ENCODE assay signal across 17 cellular contexts in the genomic region with DNA sequence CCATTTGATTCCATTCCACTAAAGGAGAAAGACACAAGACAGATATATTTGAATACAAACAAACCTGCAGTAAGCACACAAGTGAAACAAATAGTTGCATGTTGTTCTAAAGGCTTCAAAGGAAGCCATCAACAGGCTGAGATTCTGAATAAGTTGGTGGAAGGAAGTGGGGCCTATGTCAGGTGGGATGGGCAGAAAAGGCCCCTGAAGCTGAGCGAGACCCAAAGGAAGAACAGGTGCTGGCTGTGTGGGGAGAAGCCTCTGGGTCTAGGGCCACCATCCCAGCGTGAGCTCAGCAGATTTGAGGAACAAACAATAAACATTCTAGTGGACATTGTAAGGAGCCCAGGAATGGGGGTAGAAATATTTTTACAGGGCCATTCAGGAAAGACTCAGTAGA.
DNase-seq lines count a peak whose midpoint lies in the region; ATAC-seq and TF ChIP-seq lines count a peak whose summit lies in the region.
"Had no signal": no experiment of that assay in that cellular context is flagged by ENCODE, and none has a peak within 500 bp of the region (broad histone marks: within the 10 kb centered on the region; RNA-seq: fewer than 3 reads in every experiment).

No MANE protein-coding gene starts in this region.

- H3K27ac Mint-ChIP-seq in T-helper 1 cell treated with Interleukin-12 subunit alpha and Interleukin-12 subunit beta and Interleukin-4 antibody, amounts not matched to agents 30 μg/mL and 1 μg/mL, for 36 hours, result peak overlapping the region; percentile 53
- H3K27ac Mint-ChIP-seq in activated naive CD4-positive, alpha-beta T cell treated with anti-CD3 and anti-CD28 coated beads, Interleukin-2, amount 50 U/mL, for 72 hours, result no peak overlapping the region

- H3K36me3 ChIP-seq in Loucy (ENCODE audit: insufficient read depth, low read length) (no peaks in the 10 kb centered on the region), colonic mucosa (no peaks in the 10 kb centered on the region), trophoblast cell (ENCODE audit: control insufficient read depth in 1 of 2, insufficient read depth in 2 of 2, low read length in 2 of 2) (peaks cover 0 to 3% of the 10 kb centered on the region in 2 experiments)
- H3K36me3 ChIP-seq: BLaER1, MG63 had no signal

- H3K4me2 ChIP-seq in Loucy (ENCODE audit: low read depth, low read length, poor library complexity, severe bottlenecking), result no peak overlapping the region
- H3K4me2 ChIP-seq in trophoblast cell (ENCODE audit: low read length), result no peak overlapping the region
- H3K4me2 ChIP-seq: BLaER1 had no signal

- no CpG with 5 or more reads among the region's 2 CpGs for WGBS in trophoblast cell (ENCODE audit: extremely low coverage, insufficient coverage, insufficient read length)

- no peak for DNase-seq in T-helper 1 cell
- no peak for DNase-seq in colonic mucosa
- no peak for DNase-seq in trophoblast cell
- no peak for DNase-seq in activated naive CD4-positive, alpha-beta T cell treated with anti-CD3 and anti-CD28 coated beads, Interleukin-2, amount 50 U/mL, for 72 hours (ENCODE audit: low spot score in 2 of 2)
- no peak for DNase-seq in superior temporal gyrus (ENCODE audit: extremely low spot score)
- DNase-seq: KG1, MG63, NCI-H1417, NCI-H2029, NCI-H2171 treated with DMSO at 0.1 percent for 48 hours, NCI-H510A treated with DMSO at 0.1 percent for 48 hours, RPMI8226 had no signal

- no peak overlapping the region for H3K18ac ChIP-seq in trophoblast cell (ENCODE audit: low read length)

- no peaks in the 10 kb centered on the region for H3K9me2 ChIP-seq in Loucy (replicated peaks; ENCODE audit: low read depth, low read length)

- H4K20me1 ChIP-seq in Loucy (ENCODE audit: insufficient read depth, low read length, poor library complexity, severe bottlenecking), result no peaks in the 10 kb centered on the region
- H4K20me1 ChIP-seq: BLaER1 had no signal

- ATAC-seq in activated naive CD4-positive, alpha-beta T cell treated with anti-CD3 and anti-CD28 coated beads, Interleukin-2, amount 50 U/mL, for 72 hours, result no peak
- ATAC-seq in HG03354 (IDR thresholded peaks at IDR 0.05; ENCODE audit: poor library complexity, severe bottlenecking, unreplicated experiment), result no peak

- no peak overlapping the region for H3K4ac ChIP-seq in trophoblast cell (ENCODE audit: low read depth, low read length)

- H3K79me1 ChIP-seq in trophoblast cell (ENCODE audit: low read length), result peaks cover 5% of the 10 kb centered on the region

- no peak overlapping the region for H4K91ac ChIP-seq in trophoblast cell (ENCODE audit: low read depth, low read length)

- H3K27me3 ChIP-seq in Loucy (ENCODE audit: insufficient read depth, low read length, poor library complexity, severe bottlenecking) (no peaks in the 10 kb centered on the region), colonic mucosa (no peaks in the 10 kb centered on the region), trophoblast cell (ENCODE audit: insufficient read depth, low read length) (no peaks in the 10 kb centered on the region)
- H3K27me3 ChIP-seq: BLaER1, MG63 had no signal

- no peak overlapping the region for H3K23ac ChIP-seq in trophoblast cell (ENCODE audit: low read length)

- peaks cover 5% of the 10 kb centered on the region for H3K9me3 Mint-ChIP-seq in T-helper 1 cell treated with Interleukin-12 subunit alpha and Interleukin-12 subunit beta and Interleukin-4 antibody, amounts not matched to agents 30 μg/mL and 1 μg/mL, for 36 hours
- peaks cover 0 to 17% of the 10 kb centered on the region in 2 donors for H3K9me3 Mint-ChIP-seq in activated naive CD4-positive, alpha-beta T cell treated with anti-CD3 and anti-CD28 coated beads, Interleukin-2, amount 50 U/mL, for 72 hours

- peak overlapping the region; percentile 78 for H3K27ac ChIP-seq in colonic mucosa
- H3K27ac ChIP-seq in trophoblast cell (ENCODE audit: low read depth, low read length), result no peak overlapping the region
- H3K27ac ChIP-seq: 22Rv1, BLaER1 had no signal

- peaks cover 9% of the 10 kb centered on the region for H3K4me1 Mint-ChIP-seq in T-helper 1 cell treated with Interleukin-12 subunit alpha and Interleukin-12 subunit beta and Interleukin-4 antibody, amounts not matched to agents 30 μg/mL and 1 μg/mL, for 36 hours (ENCODE audit: low read depth)

- peak overlapping the region; percentile 83 for H2BK12ac ChIP-seq in trophoblast cell (ENCODE audit: low read length)

- intact Hi-C loops in colonic mucosa (cut with DNase I), result no loop called here

- no peak overlapping the region for H2BK5ac ChIP-seq in trophoblast cell (ENCODE audit: low read depth, low read length, poor library complexity)

- no peaks in the 10 kb centered on the region for H3F3A ChIP-seq in Loucy (ENCODE audit: low read depth)

- no peaks in the 10 kb centered on the region for H3K27me3 Mint-ChIP-seq in T-helper 1 cell treated with Interleukin-12 subunit alpha and Interleukin-12 subunit beta and Interleukin-4 antibody, amounts not matched to agents 30 μg/mL and 1 μg/mL, for 36 hours (ENCODE audit: low read depth)

- H2AK5ac ChIP-seq in trophoblast cell (ENCODE audit: low read length), result no peak overlapping the region

- H3K9me3 ChIP-seq in Loucy (ENCODE audit: insufficient read depth, low read depth, low read length), result no peaks in the 10 kb centered on the region
- H3K9me3 ChIP-seq in colonic mucosa, result no peaks in the 10 kb centered on the region
- peaks cover 1% of the 10 kb centered on the region for H3K9me3 ChIP-seq in trophoblast cell (ENCODE audit: insufficient read depth, low read depth, low read length)
- H3K9me3 ChIP-seq: BLaER1, MG63 had no signal

- H2AFZ ChIP-seq in Loucy (ENCODE audit: low read length), result 0 out of 2 replicates have a peak overlapping the region, but pooled peaks have one; percentile 20
- H2AFZ ChIP-seq in trophoblast cell (ENCODE audit: insufficient read depth, low read length, poor library complexity), result no peak overlapping the region

- TF ChIP-seq CTCF in Loucy (conservative IDR thresholded peaks at IDR 0.05; ENCODE audit: low read length), result no peak
- TF ChIP-seq CTCF in colonic mucosa (IDR thresholded peaks at IDR 0.05), result no peak

- H3K36me3 Mint-ChIP-seq in T-helper 1 cell treated with Interleukin-12 subunit alpha and Interleukin-12 subunit beta and Interleukin-4 antibody, amounts not matched to agents 30 μg/mL and 1 μg/mL, for 36 hours (ENCODE audit: low read depth), result peaks cover 5% of the 10 kb centered on the region
- no peaks in the 10 kb centered on the region for H3K36me3 Mint-ChIP-seq in activated naive CD4-positive, alpha-beta T cell treated with anti-CD3 and anti-CD28 coated beads, Interleukin-2, amount 50 U/mL, for 72 hours

- H3K79me2 ChIP-seq in Loucy (ENCODE audit: insufficient read depth, low read length), result no peaks in the 10 kb centered on the region
- no peaks in the 10 kb centered on the region for H3K79me2 ChIP-seq in trophoblast cell (ENCODE audit: control insufficient read depth, insufficient read depth, low read length, poor library complexity)

- H2BK120ac ChIP-seq in trophoblast cell (ENCODE audit: insufficient read depth, low read length, poor library complexity), result no peak overlapping the region

- H3K4me3 Mint-ChIP-seq in T-helper 1 cell treated with Interleukin-12 subunit alpha and Interleukin-12 subunit beta and Interleukin-4 antibody, amounts not matched to agents 30 μg/mL and 1 μg/mL, for 36 hours, result no peak overlapping the region

- H4K12ac ChIP-seq in trophoblast cell (ENCODE audit: low read depth, low read length), result no peak overlapping the region

- H4K8ac ChIP-seq in trophoblast cell (ENCODE audit: low read depth, low read length), result no peak overlapping the region

- H3K14ac ChIP-seq in trophoblast cell (ENCODE audit: low read length), result no peak overlapping the region

- no peaks in the 10 kb centered on the region for H3K4me1 ChIP-seq in Loucy (ENCODE audit: insufficient read depth, low read length, poor library complexity, severe bottlenecking)
- H3K4me1 ChIP-seq in colonic mucosa, result no peaks in the 10 kb centered on the region
- peaks cover 2% of the 10 kb centered on the region in 2 experiments for H3K4me1 ChIP-seq in trophoblast cell (ENCODE audit: control insufficient read depth in 1 of 2, insufficient read depth in 2 of 2, low read length in 2 of 2)
- H3K4me1 ChIP-seq: BLaER1 had no signal

- H3K9ac ChIP-seq in Loucy (ENCODE audit: low read depth, low read length, poor library complexity, severe bottlenecking), result no peak overlapping the region
- peak overlapping the region in 1 of 2 donors; percentile 38 for H3K9ac ChIP-seq in colonic mucosa (ENCODE audit: low read depth in 2 of 2, low read length in 2 of 2)
- no peak overlapping the region for H3K9ac ChIP-seq in trophoblast cell (ENCODE audit: low read length)
- H3K9ac ChIP-seq: BLaER1 had no signal

- H3K4me3 ChIP-seq in Loucy (ENCODE audit: low read length, poor library complexity, severe bottlenecking) (no peak overlapping the region), colonic mucosa (no peak overlapping the region), trophoblast cell (ENCODE audit: low read depth, low read length) (no peak overlapping the region)
- H3K4me3 ChIP-seq: BLaER1, MG63 had no signal
